Comparison of ENCODE assay signal across 8 cellular contexts in the genomic region with DNA sequence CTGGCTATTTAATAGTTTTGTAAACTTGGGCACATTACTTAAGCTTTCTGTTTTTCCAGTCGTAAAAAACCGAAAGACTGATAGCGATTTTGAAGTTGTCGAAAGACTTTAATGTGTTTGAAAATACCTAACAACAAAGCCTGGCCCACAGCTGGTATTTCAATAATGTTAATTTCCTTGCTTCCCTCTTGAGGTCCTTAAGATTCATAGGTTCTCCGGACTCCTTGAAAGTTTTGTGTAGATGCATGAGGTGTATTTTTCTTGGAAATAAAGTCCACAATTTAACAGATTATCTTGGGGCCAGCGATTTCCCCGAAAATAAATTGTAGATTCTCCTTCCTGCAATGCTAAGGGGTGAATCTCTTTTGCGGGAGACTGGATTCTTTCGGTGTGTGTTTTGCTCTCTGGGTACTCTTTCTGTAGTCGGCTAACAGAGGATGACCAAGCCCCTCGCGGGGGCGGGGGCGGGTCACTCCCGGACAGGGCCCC. TPM values are rescaled to one million over a fixed set of nuclear protein-coding genes. Genes with fewer than 3 reads are reported as not detected.
A peak's percentile ranks its signal among the peaks of the same experiment; 100 is the strongest.
DNase-seq lines count a peak whose midpoint lies in the region; ATAC-seq, FAIRE-seq and TF ChIP-seq lines count a peak whose summit lies in the region.

No MANE protein-coding gene starts in this region.

- intact Hi-C loops in activated naive CD4-positive, alpha-beta T cell treated with anti-CD3 and anti-CD28 coated beads for 36 hours (cut with micrococcal nuclease), result loop anchor here (1.0 to 5.0 kb wide), 8 partner anchors 68 to 489 kb away; a partner anchor contains a TSS
- intact Hi-C loops in K562 (cut with micrococcal nuclease), result loop anchor here (1.0 to 10.0 kb wide), 3 partner anchors 67 to 381 kb away; a partner anchor contains a TSS

- TF ChIP-seq RAD21 in K562 (CRISPR knock-in tag; conservative IDR thresholded peaks at IDR 0.05 in 1 of 2, IDR thresholded peaks at IDR 0.05 in 1 of 2), result no peak

- H3K9me3 Mint-ChIP-seq in activated naive CD4-positive, alpha-beta T cell treated with anti-CD3 and anti-CD28 coated beads for 36 hours, result no peaks in the 10 kb centered on the region

- H3K4me3 ChIP-seq in K562 (peak overlapping the region; percentile 96), lung (peak overlapping the region; percentile 11), upper lobe of left lung (peak overlapping the region in 3 of 4 donors; percentile 65 to 84 (median 80))

- H3K9ac ChIP-seq in K562 (ENCODE audit: insufficient read depth in 1 of 2, low read depth in 2 of 2, low read length in 2 of 2), result peak overlapping the region; percentile 89 to 99

- peak; percentile 82 for FAIRE-seq in K562 (lab: Jason Lieb, UNC)

- H3K4me1 Mint-ChIP-seq in activated naive CD4-positive, alpha-beta T cell treated with anti-CD3 and anti-CD28 coated beads for 36 hours (ENCODE audit: low read depth), result peaks cover 29% of the 10 kb centered on the region

- peaks cover 5% of the 10 kb centered on the region; the same call in 1 of the 2 replicates for H4K20me1 ChIP-seq in K562 (replicated peaks; ENCODE audit: control insufficient read depth, insufficient read depth, low read length)

- H3K9me3 ChIP-seq in K562 (replicated peaks; ENCODE audit: control insufficient read depth, insufficient read depth, low read depth, low read length) (no peaks in the 10 kb centered on the region; the same call in 1 of the 2 replicates), lung (ENCODE audit: control insufficient read depth in 2 of 2, insufficient read depth in 1 of 2, low read length in 1 of 2) (no peaks in the 10 kb centered on the region), upper lobe of left lung (no peaks in the 10 kb centered on the region)

- no peak for ATAC-seq in K562
- ATAC-seq in lung (ENCODE audit: insufficient read depth, low FRiP score), result no peak
- ATAC-seq in upper lobe of left lung (ENCODE audit: low FRiP score in 2 of 2), result no peak

- peaks cover 18 to 24% of the 10 kb centered on the region in 2 experiments; a peak in 4 of 5 replicates for H3K4me1 ChIP-seq in K562 (replicated peaks in 1 of 2; ENCODE audit: control insufficient read depth in 2 of 2, insufficient read depth in 2 of 2, low read length in 2 of 2)
- peaks cover 0 to 2% of the 10 kb centered on the region in 2 donors for H3K4me1 ChIP-seq in lung (ENCODE audit: control insufficient read depth in 2 of 2, insufficient read depth in 2 of 2, low read length in 2 of 2)
- peaks cover 33 to 41% (median 40%) of the 10 kb centered on the region in 4 donors for H3K4me1 ChIP-seq in upper lobe of left lung

- TF ChIP-seq POLR2A in K562 (conservative IDR thresholded peaks at IDR 0.05), result peak; percentile 15
- no peak for TF ChIP-seq POLR2A in upper lobe of left lung (IDR thresholded peaks at IDR 0.05)

- H3K4me2 ChIP-seq in K562 (ENCODE audit: insufficient read depth, low read length), result peak overlapping the region; percentile 86

- POLR2A ChIA-PET in K562 (lab: Yijun Ruan, JAX), result interaction anchor here (0.6 to 4.2 kb wide), 25 partner anchors 9 to 460 kb away, joined by 3 to 52 read pairs (median 6); a partner anchor contains a TSS

- peak overlapping the region; percentile 96 for H2AFZ ChIP-seq in K562 (ENCODE audit: low read depth, low read length)

- peak overlapping the region; percentile 96 for H3K4me3 Mint-ChIP-seq in activated naive CD4-positive, alpha-beta T cell treated with anti-CD3 and anti-CD28 coated beads for 36 hours

- peaks cover 24% of the 10 kb centered on the region for H3K36me3 Mint-ChIP-seq in activated naive CD4-positive, alpha-beta T cell treated with anti-CD3 and anti-CD28 coated beads for 36 hours (ENCODE audit: low read depth)

- DNase-seq in activated naive CD4-positive, alpha-beta T cell treated with anti-CD3 and anti-CD28 coated beads for 36 hours, result no peak
- DNase-seq in activated naive CD4-positive, alpha-beta T cell treated with anti-CD3 and anti-CD28 coated beads, Interleukin-2, amount 50 U/mL, for 16 hours, result no peak
- DNase-seq in K562 (ENCODE audit: extremely low read depth in 1 of 4, low spot score in 3 of 4) (no peak), lung (ENCODE audit: low spot score) (no peak), upper lobe of left lung (peak in 1 of 2 donors; percentile 89), NCI-H2081 treated with DMSO at 0.1 percent for 48 hours (lab: John Stamatoyannopoulos, UW) (no peak), NCI-H1092 treated with DMSO at 0.1 percent for 48 hours (lab: John Stamatoyannopoulos, UW) (no peak), islet precursor cell (no peak)

- TF ChIP-seq CTCF in K562 (IDR thresholded peaks at IDR 0.05 in 2 of 3, conservative IDR thresholded peaks at IDR 0.05 in 1 of 3; ENCODE audit: insufficient read depth in 2 of 3, low read depth in 1 of 3, low read length in 3 of 3) (no peak), lung (IDR thresholded peaks at IDR 0.05; ENCODE audit: control extremely low read depth, extremely low read depth) (no peak), upper lobe of left lung (IDR thresholded peaks at IDR 0.05) (no peak)

- no peaks in the 10 kb centered on the region for H3K27me3 Mint-ChIP-seq in activated naive CD4-positive, alpha-beta T cell treated with anti-CD3 and anti-CD28 coated beads for 36 hours (ENCODE audit: low read depth)

- H3K27ac ChIP-seq in K562 (ENCODE audit: extremely low read depth, low read depth, low read length), result peak overlapping the region; percentile 92
- peak overlapping the region; percentile 79 to 96 for H3K27ac ChIP-seq in lung (ENCODE audit: low read depth in 1 of 2, low read length in 1 of 2)
- H3K27ac ChIP-seq in upper lobe of left lung, result peak overlapping the region; percentile 94 to 98 (median 94)

- peaks cover 45% of the 10 kb centered on the region for H3K79me2 ChIP-seq in K562 (ENCODE audit: control insufficient read depth, insufficient read depth, low read length)

- WGBS in K562 (ENCODE audit: insufficient coverage, low coverage, missing lambda C conversion rate), result 5% methylated on average over 14 of the region's 15 CpGs
- 12 to 15% methylated on average over 15 of the region's 15 CpGs for WGBS in lung, 2 donors
- WGBS in upper lobe of left lung, 2 donors, result 9 to 12% methylated on average over 13 to 15 of the region's 15 CpGs

- TF ChIP-seq EP300 in K562 (IDR thresholded peaks at IDR 0.05; ENCODE audit: low read length) (no peak), upper lobe of left lung (IDR thresholded peaks at IDR 0.05) (no peak)

- H3K36me3 ChIP-seq in K562 (ENCODE audit: control insufficient read depth, insufficient read depth, low read length) (peaks cover 32% of the 10 kb centered on the region), lung (ENCODE audit: control insufficient read depth in 2 of 2, insufficient read depth in 2 of 2, low read length in 2 of 2) (peaks cover 0 to 5% of the 10 kb centered on the region in 2 donors), upper lobe of left lung (peaks cover 0 to 24% (median 14%) of the 10 kb centered on the region in 4 donors)

- in situ Hi-C loops in K562 (cut with MboI), result no loop called here

- H3K27ac Mint-ChIP-seq in activated naive CD4-positive, alpha-beta T cell treated with anti-CD3 and anti-CD28 coated beads for 36 hours, result peak overlapping the region; percentile 92

- BruUV-seq in K562 (replicated peaks; lab: Mats Ljungman, UMichigan), result TSS peak; percentile 93

- CTCF ChIA-PET in activated naive CD4-positive, alpha-beta T cell treated with anti-CD3 and anti-CD28 coated beads for 36 hours (lab: Charles Lee), result interaction anchor here (0.7 to 1.8 kb wide), 9 partner anchors 10 to 826 kb away, joined by 3 to 11 read pairs (median 6); a partner anchor contains a TSS
- CTCF ChIA-PET in K562 (lab: Yijun Ruan, JAX; ENCODE audit: low intra/inter-chr PET ratio), result interaction anchor here (0.6 to 1.1 kb wide), 3 partner anchors 30 to 146 kb away, joined by 3 to 8 read pairs (median 4); no protein-coding TSS in a partner anchor

- H3K27me3 ChIP-seq in K562 (ENCODE audit: control insufficient read depth in 2 of 2, insufficient read depth in 2 of 2, low read length in 2 of 2) (no peaks in the 10 kb centered on the region), lung (ENCODE audit: control insufficient read depth, insufficient read depth) (no peaks in the 10 kb centered on the region), upper lobe of left lung (no peaks in the 10 kb centered on the region)

- no peaks in the 10 kb centered on the region for H3K9me1 ChIP-seq in K562 (ENCODE audit: control insufficient read depth, insufficient read depth, low read length)

TF ChIP-seq in K562, 482 proteins besides CTCF, POLR2A, EP300 and RAD21 (continues in another document):
- no peak for TF ChIP-seq WHSC1 (IDR thresholded peaks at IDR 0.05; ENCODE audit: low read length)

RNA-seq across cellular contexts. Expression of a gene that starts 0.7 kb away (rescaled TPM):
- 10 to 100 TPM; 64.9 to 66.1 TPM for total RNA-seq in activated naive CD4-positive, alpha-beta T cell treated with anti-CD3 and anti-CD28 coated beads for 36 hours
- 126 and 137 TPM in 2 replicates for total RNA-seq in K562 (2011; cell fraction: chromatin; rRNA removed; ENCODE audit: low replicate concordance)
- 82.2 and 85.3 TPM in 2 replicates for total RNA-seq in K562 (2011; cell fraction: nucleolus; rRNA removed)
- total RNA-seq in K562 (2011; cell fraction: nucleoplasm; rRNA removed), result 85.5 and 90.5 TPM in 2 replicates
- total RNA-seq in K562 (2014; rRNA removed), result 48.2 and 76.6 TPM in 2 replicates
- 88.3 and 101 TPM in 2 replicates for total RNA-seq in K562 (2014; rRNA removed; fragmentation: Illumina TruSeq; extraction: Trizol)
- total RNA-seq in K562 (2015; rRNA removed; fragmentation: Illumina TruSeq; extraction: Trizol), result 78.5 and 83.3 TPM in 2 replicates
- total RNA-seq in K562 (2021), result 111 and 114 TPM in 2 replicates
- 82.5 and 89.9 TPM in 2 replicates for polyA plus RNA-seq in K562 (2011; rRNA removed)
- polyA plus RNA-seq in K562 (2011; cell fraction: cytosol; rRNA removed), result 71.0 and 71.9 TPM in 2 replicates
- 72.6 and 79.1 TPM in 2 replicates for polyA plus RNA-seq in K562 (2011; cell fraction: nucleus; rRNA removed)
- 72.9 and 78.1 TPM in 2 replicates for polyA plus RNA-seq in K562 (2012)
- polyA plus RNA-seq in K562 (2014; fragmentation: Illumina TruSeq; extraction: Trizol), result 91.5 and 97.8 TPM in 2 replicates
- 10 to 100 TPM; 41.0 to 47.2 TPM for polyA plus RNA-seq in K562 (2014; fragmentation: Nextera tagmentation; extraction: Ambion mirVana)
- polyA plus RNA-seq in K562 (2014; rRNA removed), result 53.4 and 58.7 TPM in 2 replicates
- 116 and 160 TPM in 2 replicates for polyA minus RNA-seq in K562 (2011; rRNA and poly(A)+ RNA removed)
- 67.3 and 97.6 TPM in 2 replicates for polyA minus RNA-seq in K562 (2011; cell fraction: cytosol; rRNA and poly(A)+ RNA removed)
- polyA minus RNA-seq in K562 (2011; cell fraction: nucleus; rRNA and poly(A)+ RNA removed), result 25.8 and 45.0 TPM in 2 replicates
- 10 to 100 TPM; 55.9 to 65.8 TPM for total RNA-seq in lung
- polyA plus RNA-seq in lung, result 10 to 100 TPM; 34.3 to 38.7 TPM
- 10 to 100 TPM; 40.1 to 72.5 (median 59.0) TPM for total RNA-seq in upper lobe of left lung

Comparison
In these comparisons a context has a peak if more than half of its experiments do, and no peak if none do; other contexts are left out.
1. H3K4me3 ChIP-seq: peak in every context shown above with its lines; median percentile 96 in K562; 80 in upper lobe of left lung; 11 in lung.